In genomic region chr20:63682384-63683139, GRCh38 we compare ENCODE assay signal across 10 cellular contexts. TPM values are rescaled to one million over a fixed set of nuclear protein-coding genes. Genes with fewer than 3 reads are reported as not detected.
DNase-seq lines count a peak whose midpoint lies in the region; ATAC-seq, FAIRE-seq and TF ChIP-seq lines count a peak whose summit lies in the region.
"Had no signal": no experiment of that assay in that cellular context is flagged by ENCODE, and none has a peak within 500 bp of the region (broad histone marks: within the 10 kb centered on the region; RNA-seq: fewer than 3 reads in every experiment).

No MANE protein-coding gene starts in this region.

- no peak for TF ChIP-seq CTCF in K562 (IDR thresholded peaks at IDR 0.05 in 2 of 3, conservative IDR thresholded peaks at IDR 0.05 in 1 of 3; ENCODE audit: insufficient read depth in 2 of 3, low read depth in 1 of 3, low read length in 3 of 3)
- TF ChIP-seq CTCF in kidney epithelial cell (IDR thresholded peaks at IDR 0.05; ENCODE audit: insufficient read depth, low read length, poor library complexity, severe bottlenecking): no peak
- no peak for TF ChIP-seq CTCF in thyroid gland (IDR thresholded peaks at IDR 0.05)

- WGBS in K562 (ENCODE audit: insufficient coverage, low coverage, missing lambda C conversion rate): 75% methylated on average over 17 of the region's 22 CpGs
- 57 to 61% methylated on average over 13 to 17 of the region's 22 CpGs for WGBS in thyroid gland, 2 donors

- H3K36me3 ChIP-seq in K562 (ENCODE audit: control insufficient read depth, insufficient read depth, low read length) (peaks cover 57% of the 10 kb centered on the region; the same call in 2 of the 3 replicates), kidney epithelial cell (ENCODE audit: control insufficient read depth, insufficient read depth, low read length) (no peaks in the 10 kb centered on the region), thyroid gland (peaks cover 0 to 8% of the 10 kb centered on the region in 2 donors)

- no peaks in the 10 kb centered on the region for H3K9me1 ChIP-seq in K562 (ENCODE audit: control insufficient read depth, insufficient read depth, low read length)

- POLR2A ChIA-PET in K562 (lab: Yijun Ruan, JAX): interaction anchor here (0.6 to 2.1 kb wide), 7 partner anchors 9 to 398 kb away, joined by 3 to 7 read pairs (median 3); no protein-coding TSS in a partner anchor

- no TSS peak for BruUV-seq in K562 (replicated peaks; lab: Mats Ljungman, UMichigan)

- TF ChIP-seq RAD21 in K562 (CRISPR knock-in tag; conservative IDR thresholded peaks at IDR 0.05 in 1 of 2, IDR thresholded peaks at IDR 0.05 in 1 of 2): no peak

- H3K4me2 ChIP-seq in K562 (ENCODE audit: insufficient read depth, low read length): no peak overlapping the region
- H3K4me2 ChIP-seq: KMS-11 had no signal

- TF ChIP-seq POLR2A in K562 (conservative IDR thresholded peaks at IDR 0.05) (no peak), thyroid gland (IDR thresholded peaks at IDR 0.05) (no peak)

- no peak overlapping the region for H2AFZ ChIP-seq in K562 (ENCODE audit: low read depth, low read length)

- H3K27ac ChIP-seq in K562 (ENCODE audit: extremely low read depth, low read depth, low read length) (no peak overlapping the region), thyroid gland (peak overlapping the region; percentile 66 to 80 (median 78))
- H3K27ac ChIP-seq: 22Rv1, KMS-11 had no signal

- no peaks in the 10 kb centered on the region for H4K20me1 ChIP-seq in K562 (replicated peaks; ENCODE audit: control insufficient read depth, insufficient read depth, low read length)

- no peaks in the 10 kb centered on the region for H3K27me3 ChIP-seq in K562 (ENCODE audit: control insufficient read depth in 2 of 2, insufficient read depth in 2 of 2, low read length in 2 of 2)
- no peaks in the 10 kb centered on the region for H3K27me3 ChIP-seq in kidney epithelial cell (ENCODE audit: control insufficient read depth, insufficient read depth, low read length)
- H3K27me3 ChIP-seq in thyroid gland: no peaks in the 10 kb centered on the region

- no peak for TF ChIP-seq EP300 in K562 (IDR thresholded peaks at IDR 0.05; ENCODE audit: low read length)

- H3K9ac ChIP-seq in K562 (ENCODE audit: insufficient read depth in 1 of 2, low read depth in 2 of 2, low read length in 2 of 2): peak overlapping the region in 1 of 2 experiments; percentile 78; a peak in 2 of 4 replicates
- H3K9ac ChIP-seq: KMS-11 had no signal

- in situ Hi-C loops in K562 (cut with MboI): no loop called here

- no peak for FAIRE-seq in K562 (lab: Jason Lieb, UNC)

- no peaks in the 10 kb centered on the region for H3K79me2 ChIP-seq in K562 (ENCODE audit: control insufficient read depth, insufficient read depth, low read length)

- H3K4me1 ChIP-seq in K562 (replicated peaks in 1 of 2; ENCODE audit: control insufficient read depth in 2 of 2, insufficient read depth in 2 of 2, low read length in 2 of 2): peaks cover 9 to 56% of the 10 kb centered on the region in 2 experiments
- H3K4me1 ChIP-seq in thyroid gland: peaks cover 8 to 42% of the 10 kb centered on the region in 2 donors

- no peak overlapping the region for H3K4me3 ChIP-seq in K562
- no peak overlapping the region for H3K4me3 ChIP-seq in kidney epithelial cell (ENCODE audit: low read depth, low read length)
- H3K4me3 ChIP-seq in thyroid gland (replicated peaks in 1 of 3): no peak overlapping the region

- ATAC-seq in K562 (peak; percentile 13; the same call in 2 of the 3 replicates), HG02973 (IDR thresholded peaks at IDR 0.05; ENCODE audit: unreplicated experiment) (no peak)

- intact Hi-C loops in K562 (cut with micrococcal nuclease) (no loop called here), thyroid gland (cut with DNase I) (no loop called here)

- H3K9me3 ChIP-seq in K562 (replicated peaks; ENCODE audit: control insufficient read depth, insufficient read depth, low read depth, low read length) (no peaks in the 10 kb centered on the region), thyroid gland (no peaks in the 10 kb centered on the region)

- DNase-seq in SIG-M5 treated with dmso at 0.1 percent for 504 hours (lab: John Stamatoyannopoulos, UW; ENCODE audit: unreplicated experiment) (peak; percentile 84), SIG-M5 (lab: John Stamatoyannopoulos, UW) (no peak), K562 (ENCODE audit: extremely low read depth in 1 of 4, low spot score in 3 of 4) (no peak), kidney epithelial cell (ENCODE audit: low read depth) (peak; percentile 96), thyroid gland (peak; percentile 84 to 87), NCI-H2029 (lab: John Stamatoyannopoulos, UW) (no peak), pons (ENCODE audit: low spot score) (no peak)

- CTCF ChIA-PET in K562 (lab: Yijun Ruan, JAX; ENCODE audit: low intra/inter-chr PET ratio): no interaction called here

RNA-seq across cellular contexts. Expression of gene TNFRSF6B, which starts 13.9 kb away (rescaled TPM):
- not detected in 2 replicates for total RNA-seq in K562 (2011; cell fraction: chromatin; rRNA removed; ENCODE audit: low replicate concordance)
- total RNA-seq in K562 (2011; cell fraction: nucleolus; rRNA removed): 4.9 and 6.3 TPM in 2 replicates
- not detected in 2 replicates for total RNA-seq in K562 (2011; cell fraction: nucleoplasm; rRNA removed)
- 0.32 and 3.8 TPM in 2 replicates for total RNA-seq in K562 (2014; rRNA removed)
- not detected in 2 replicates for total RNA-seq in K562 (2014; rRNA removed; fragmentation: Illumina TruSeq; extraction: Trizol)
- total RNA-seq in K562 (2015; rRNA removed; fragmentation: Illumina TruSeq; extraction: Trizol): 0.19 TPM in 1 of 2 replicates, not detected in the other
- not detected in 2 replicates for total RNA-seq in K562 (2021)
- polyA plus RNA-seq in K562 (2011; rRNA removed): 0.10 and 0.37 TPM in 2 replicates
- 1.1 and 5.8 TPM in 2 replicates for polyA plus RNA-seq in K562 (2011; cell fraction: cytosol; rRNA removed)
- 1.4 and 13.8 TPM in 2 replicates for polyA plus RNA-seq in K562 (2011; cell fraction: nucleus; rRNA removed)
- 0.87 and 1.3 TPM in 2 replicates for polyA plus RNA-seq in K562 (2012)
- not detected in 2 replicates for polyA plus RNA-seq in K562 (2014; fragmentation: Illumina TruSeq; extraction: Trizol)
- polyA plus RNA-seq in K562 (2014; fragmentation: Nextera tagmentation; extraction: Ambion mirVana): not detected
- polyA plus RNA-seq in K562 (2014; rRNA removed): 3.2 and 3.5 TPM in 2 replicates
- polyA minus RNA-seq in K562 (2011; rRNA and poly(A)+ RNA removed): not detected in 2 replicates
- not detected in 2 replicates for polyA minus RNA-seq in K562 (2011; cell fraction: cytosol; rRNA and poly(A)+ RNA removed)
- 1.2 TPM in 1 of 2 replicates, not detected in the other for polyA minus RNA-seq in K562 (2011; cell fraction: nucleus; rRNA and poly(A)+ RNA removed)
- 97.0 and 119 TPM in 2 replicates for total RNA-seq in kidney epithelial cell
- 10 to 100 TPM in 2 of 4 donors, 1 to 10 TPM in 2; 6.7 to 15.5 (median 10.5) TPM for total RNA-seq in thyroid gland

RNA-seq across cellular contexts. Expression of gene RTEL1, which starts 24.4 kb away (rescaled TPM):
- total RNA-seq in K562 (2011; cell fraction: chromatin; rRNA removed; ENCODE audit: low replicate concordance): 274 and 684 TPM in 2 replicates
- total RNA-seq in K562 (2011; cell fraction: nucleolus; rRNA removed): 188 TPM in 2 replicates
- total RNA-seq in K562 (2011; cell fraction: nucleoplasm; rRNA removed): 175 and 176 TPM in 2 replicates
- total RNA-seq in K562 (2014; rRNA removed) (27.7 and 32.0 TPM in 2 replicates), K562 (2014; rRNA removed; fragmentation: Illumina TruSeq; extraction: Trizol) (11.3 and 12.0 TPM in 2 replicates), K562 (2015; rRNA removed; fragmentation: Illumina TruSeq; extraction: Trizol) (14.0 and 15.4 TPM in 2 replicates), K562 (2021) (53.1 and 61.0 TPM in 2 replicates), kidney epithelial cell (18.6 and 30.7 TPM in 2 replicates), thyroid gland (10 to 100 TPM; 14.1 to 87.4 (median 54.2) TPM)
- polyA plus RNA-seq in K562 (2011; rRNA removed) (25.2 and 34.3 TPM in 2 replicates), K562 (2014; fragmentation: Illumina TruSeq; extraction: Trizol) (17.9 and 20.1 TPM in 2 replicates), K562 (2014; fragmentation: Nextera tagmentation; extraction: Ambion mirVana) (under 1 TPM; 0.36 to 0.45 TPM), K562 (2014; rRNA removed) (31.8 and 35.7 TPM in 2 replicates)
- polyA plus RNA-seq in K562 (2011; cell fraction: cytosol; rRNA removed): 10.0 and 23.6 TPM in 2 replicates
- polyA plus RNA-seq in K562 (2011; cell fraction: nucleus; rRNA removed): 238 and 368 TPM in 2 replicates
- polyA plus RNA-seq in K562 (2012): 10.8 and 25.1 TPM in 2 replicates
- 48.3 and 49.0 TPM in 2 replicates for polyA minus RNA-seq in K562 (2011; rRNA and poly(A)+ RNA removed)
- 14.8 and 14.9 TPM in 2 replicates for polyA minus RNA-seq in K562 (2011; cell fraction: cytosol; rRNA and poly(A)+ RNA removed)
- polyA minus RNA-seq in K562 (2011; cell fraction: nucleus; rRNA and poly(A)+ RNA removed): 63.7 and 84.3 TPM in 2 replicates

RNA-seq across cellular contexts. Expression of gene ARFRP1, which starts 25.2 kb away (rescaled TPM):
- 98.6 and 222 TPM in 2 replicates for total RNA-seq in K562 (2011; cell fraction: chromatin; rRNA removed; ENCODE audit: low replicate concordance)
- total RNA-seq in K562 (2011; cell fraction: nucleolus; rRNA removed): 116 and 124 TPM in 2 replicates
- total RNA-seq in K562 (2011; cell fraction: nucleoplasm; rRNA removed): 75.6 and 81.5 TPM in 2 replicates
- 64.3 and 74.1 TPM in 2 replicates for total RNA-seq in K562 (2014; rRNA removed)
- total RNA-seq in K562 (2014; rRNA removed; fragmentation: Illumina TruSeq; extraction: Trizol): 16.1 and 19.1 TPM in 2 replicates
- total RNA-seq in K562 (2015; rRNA removed; fragmentation: Illumina TruSeq; extraction: Trizol): 37.3 and 37.7 TPM in 2 replicates
- total RNA-seq in K562 (2021): 64.0 and 78.9 TPM in 2 replicates
- polyA plus RNA-seq in K562 (2011; rRNA removed): 37.5 and 39.5 TPM in 2 replicates
- polyA plus RNA-seq in K562 (2011; cell fraction: cytosol; rRNA removed): 52.0 and 57.8 TPM in 2 replicates
- polyA plus RNA-seq in K562 (2011; cell fraction: nucleus; rRNA removed): 132 and 147 TPM in 2 replicates
- polyA plus RNA-seq in K562 (2012): 44.1 and 48.2 TPM in 2 replicates
- polyA plus RNA-seq in K562 (2014; fragmentation: Illumina TruSeq; extraction: Trizol): 20.0 and 36.3 TPM in 2 replicates
- polyA plus RNA-seq in K562 (2014; fragmentation: Nextera tagmentation; extraction: Ambion mirVana): 1 to 10 TPM; 2.2 to 6.0 TPM
- polyA plus RNA-seq in K562 (2014; rRNA removed): 66.9 and 70.5 TPM in 2 replicates
- polyA minus RNA-seq in K562 (2011; rRNA and poly(A)+ RNA removed): 18.4 and 33.9 TPM in 2 replicates
- polyA minus RNA-seq in K562 (2011; cell fraction: cytosol; rRNA and poly(A)+ RNA removed): 14.4 and 22.2 TPM in 2 replicates
- 46.2 and 62.4 TPM in 2 replicates for polyA minus RNA-seq in K562 (2011; cell fraction: nucleus; rRNA and poly(A)+ RNA removed)
- 47.7 and 56.9 TPM in 2 replicates for total RNA-seq in kidney epithelial cell
- 10 to 100 TPM; 43.6 to 52.1 (median 46.7) TPM for total RNA-seq in thyroid gland

RNA-seq across cellular contexts. Expression of gene ZGPAT, which starts 25.3 kb away (rescaled TPM):
- total RNA-seq in K562 (2011; cell fraction: chromatin; rRNA removed; ENCODE audit: low replicate concordance): 20.3 and 73.7 TPM in 2 replicates
- total RNA-seq in K562 (2011; cell fraction: nucleolus; rRNA removed): 43.4 and 48.4 TPM in 2 replicates
- total RNA-seq in K562 (2011; cell fraction: nucleoplasm; rRNA removed): 35.6 and 47.3 TPM in 2 replicates
- 19.4 and 26.6 TPM in 2 replicates for total RNA-seq in K562 (2014; rRNA removed)
- total RNA-seq in K562 (2014; rRNA removed; fragmentation: Illumina TruSeq; extraction: Trizol): 2.2 and 2.4 TPM in 2 replicates
- 7.9 and 8.4 TPM in 2 replicates for total RNA-seq in K562 (2015; rRNA removed; fragmentation: Illumina TruSeq; extraction: Trizol)
- 22.5 and 25.4 TPM in 2 replicates for total RNA-seq in K562 (2021)
- 7.4 and 10.7 TPM in 2 replicates for polyA plus RNA-seq in K562 (2011; rRNA removed)
- polyA plus RNA-seq in K562 (2011; cell fraction: cytosol; rRNA removed): 6.2 and 15.4 TPM in 2 replicates
- 40.8 and 67.3 TPM in 2 replicates for polyA plus RNA-seq in K562 (2011; cell fraction: nucleus; rRNA removed)
- polyA plus RNA-seq in K562 (2012): 14.8 and 18.0 TPM in 2 replicates
- 5.6 and 10.9 TPM in 2 replicates for polyA plus RNA-seq in K562 (2014; fragmentation: Illumina TruSeq; extraction: Trizol)
- polyA plus RNA-seq in K562 (2014; fragmentation: Nextera tagmentation; extraction: Ambion mirVana): under 1 TPM; 0.14 to 0.21 TPM
- polyA plus RNA-seq in K562 (2014; rRNA removed): 24.1 and 27.7 TPM in 2 replicates
- polyA minus RNA-seq in K562 (2011; rRNA and poly(A)+ RNA removed): 2.7 and 4.6 TPM in 2 replicates
- 11.6 and 12.8 TPM in 2 replicates for polyA minus RNA-seq in K562 (2011; cell fraction: cytosol; rRNA and poly(A)+ RNA removed)
- polyA minus RNA-seq in K562 (2011; cell fraction: nucleus; rRNA and poly(A)+ RNA removed): 9.8 and 11.2 TPM in 2 replicates
- 39.8 and 42.6 TPM in 2 replicates for total RNA-seq in kidney epithelial cell
- total RNA-seq in thyroid gland: 10 to 100 TPM; 27.7 to 36.3 (median 30.0) TPM

RNA-seq across cellular contexts. Expression of gene STMN3, which starts 29.3 kb away (rescaled TPM):
- 14.9 and 42.3 TPM in 2 replicates for total RNA-seq in K562 (2011; cell fraction: chromatin; rRNA removed; ENCODE audit: low replicate concordance)
- 45.7 and 51.0 TPM in 2 replicates for total RNA-seq in K562 (2011; cell fraction: nucleolus; rRNA removed)
- total RNA-seq in K562 (2011; cell fraction: nucleoplasm; rRNA removed): 22.8 and 23.8 TPM in 2 replicates
- total RNA-seq in K562 (2014; rRNA removed): 65.6 and 79.2 TPM in 2 replicates
- 6.8 and 8.8 TPM in 2 replicates for total RNA-seq in K562 (2014; rRNA removed; fragmentation: Illumina TruSeq; extraction: Trizol)
- 29.4 and 29.9 TPM in 2 replicates for total RNA-seq in K562 (2015; rRNA removed; fragmentation: Illumina TruSeq; extraction: Trizol)
- 50.2 and 52.4 TPM in 2 replicates for total RNA-seq in K562 (2021)
- polyA plus RNA-seq in K562 (2011; rRNA removed): 30.9 and 37.6 TPM in 2 replicates
- polyA plus RNA-seq in K562 (2011; cell fraction: cytosol; rRNA removed): 51.3 and 126 TPM in 2 replicates
- 98.8 and 152 TPM in 2 replicates for polyA plus RNA-seq in K562 (2011; cell fraction: nucleus; rRNA removed)
- polyA plus RNA-seq in K562 (2012): 20.9 and 32.0 TPM in 2 replicates
- polyA plus RNA-seq in K562 (2014; fragmentation: Illumina TruSeq; extraction: Trizol): 20.3 and 36.0 TPM in 2 replicates
- polyA plus RNA-seq in K562 (2014; fragmentation: Nextera tagmentation; extraction: Ambion mirVana): under 1 TPM; 0.70 to 0.85 TPM
- polyA plus RNA-seq in K562 (2014; rRNA removed): 58.0 and 60.2 TPM in 2 replicates
- polyA minus RNA-seq in K562 (2011; rRNA and poly(A)+ RNA removed): 4.9 and 7.8 TPM in 2 replicates
- polyA minus RNA-seq in K562 (2011; cell fraction: cytosol; rRNA and poly(A)+ RNA removed): 17.1 and 19.4 TPM in 2 replicates
- 7.1 and 9.2 TPM in 2 replicates for polyA minus RNA-seq in K562 (2011; cell fraction: nucleus; rRNA and poly(A)+ RNA removed)
- 40.8 and 41.1 TPM in 2 replicates for total RNA-seq in kidney epithelial cell
- total RNA-seq in thyroid gland: 10 to 100 TPM; 53.7 to 84.0 (median 66.1) TPM

Comparison
In these comparisons a context has a peak if more than half of its experiments do, and no peak if none do; other contexts are left out.
1. DNase-seq: peak in SIG-M5 treated with dmso at 0.1 percent for 504 hours (single experiment), kidney epithelial cell (single experiment) and thyroid gland (2 of 2); none in SIG-M5 (single experiment), K562 (0 of 4), NCI-H2029 (single experiment) and pons (single experiment).